8 cellular contexts compared by ENCODE assay signal in genomic region chr15:42457445-42458442, GRCh38. TPM values are rescaled to one million over a fixed set of nuclear protein-coding genes. Genes with fewer than 3 reads are reported as not detected.
DNase-seq lines count a peak whose midpoint lies in the region; ATAC-seq, FAIRE-seq and TF ChIP-seq lines count a peak whose summit lies in the region.

No MANE protein-coding gene starts in this region.

- DNase-seq in astrocyte (ENCODE audit: low read depth): peak; percentile 95
- DNase-seq in iPS DF 4.7 (ENCODE audit: extremely low read depth, low spot score): peak; percentile 83
- peak; percentile 80 to 84 for DNase-seq in gastrocnemius medialis
- DNase-seq in stimulated activated CD4-positive, alpha-beta T cell treated with anti-CD3 and anti-CD28 coated beads, Interleukin-4, amount 100 ng/mL, for 24 hours: no peak
- DNase-seq in NCI-H146 treated with DMSO at 0.1 percent for 48 hours (lab: John Stamatoyannopoulos, UW; ENCODE audit: unreplicated experiment): no peak
- no peak for DNase-seq in effector CD8-positive, alpha-beta T cell (lab: John Stamatoyannopoulos, UW)

- H3K27me3 ChIP-seq in astrocyte (ENCODE audit: insufficient read depth, low read length) (no peaks in the 10 kb centered on the region), gastrocnemius medialis (no peaks in the 10 kb centered on the region)

- H3K4me1 Mint-ChIP-seq in astrocyte (ENCODE audit: low read depth, unreplicated experiment): peaks cover 17% of the 10 kb centered on the region

- TF ChIP-seq CTCF in astrocyte (IDR thresholded peaks at IDR 0.05; ENCODE audit: insufficient read depth, low read depth, low read length) (no peak), gastrocnemius medialis (IDR thresholded peaks at IDR 0.05 in 4 of 5, conservative IDR thresholded peaks at IDR 0.05 in 1 of 5) (no peak)

- in situ Hi-C loops in gastrocnemius medialis (cut with MboI; ENCODE audit: low sequenced_read_pairs in 4 of 4): no loop called here

- peak overlapping the region; percentile 75 for H3K4me3 Mint-ChIP-seq in astrocyte (ENCODE audit: unreplicated experiment)

- intact Hi-C loops in gastrocnemius medialis (cut with DNase I; ENCODE audit: low total_unique reads): loop anchor here (1.0 to 2.0 kb wide), 2 partner anchors 13 to 124 kb away; no protein-coding TSS in a partner anchor

- no peaks in the 10 kb centered on the region for H4K20me1 ChIP-seq in astrocyte (ENCODE audit: insufficient read depth, low read length)

- peak overlapping the region; percentile 76 for H3K4me2 ChIP-seq in astrocyte (ENCODE audit: low read length)

- peak overlapping the region; percentile 38 for H3K4me3 ChIP-seq in astrocyte (ENCODE audit: insufficient read depth, low read depth, low read length)
- H3K4me3 ChIP-seq in gastrocnemius medialis: peak overlapping the region; percentile 20 to 53 (median 45)

- H3K9me3 ChIP-seq in astrocyte (ENCODE audit: insufficient read depth, low read depth, low read length): no peaks in the 10 kb centered on the region
- H3K9me3 ChIP-seq in gastrocnemius medialis: no peaks in the 10 kb centered on the region

- TF ChIP-seq POLR2A in gastrocnemius medialis (IDR thresholded peaks at IDR 0.05): peak; percentile 60 to 89

- peak overlapping the region; percentile 72 for H3K9ac ChIP-seq in astrocyte (ENCODE audit: low read length)

- peaks cover 6% of the 10 kb centered on the region for H3K36me3 Mint-ChIP-seq in astrocyte (ENCODE audit: low read depth, unreplicated experiment)

- H3K9me3 Mint-ChIP-seq in astrocyte (ENCODE audit: unreplicated experiment): no peaks in the 10 kb centered on the region

- no peak overlapping the region for H2AFZ ChIP-seq in astrocyte (ENCODE audit: low read depth, low read length)

- peak; percentile 69 for FAIRE-seq in astrocyte (lab: Jason Lieb, UNC)

- H3K27ac ChIP-seq in astrocyte (ENCODE audit: low read depth, low read length): peak overlapping the region; percentile 88
- H3K27ac ChIP-seq in gastrocnemius medialis: peak overlapping the region; percentile 82 to 92 (median 88)

- peak; percentile 67 for ATAC-seq in GM18868 (IDR thresholded peaks at IDR 0.05; ENCODE audit: unreplicated experiment)
- peak; percentile 57 for ATAC-seq in HG03064 (IDR thresholded peaks at IDR 0.05; ENCODE audit: low read depth, unreplicated experiment)
- ATAC-seq in gastrocnemius medialis: peak; percentile 91 to 92

- H3K27ac Mint-ChIP-seq in astrocyte (ENCODE audit: unreplicated experiment): peak overlapping the region; percentile 93

- no peaks in the 10 kb centered on the region for H3K27me3 Mint-ChIP-seq in astrocyte (ENCODE audit: low read depth, unreplicated experiment)

- H3K79me2 ChIP-seq in astrocyte (ENCODE audit: insufficient read depth, low read length): peaks cover 6% of the 10 kb centered on the region

- peaks cover 21% of the 10 kb centered on the region for H3K4me1 ChIP-seq in astrocyte (ENCODE audit: insufficient read depth, low read length)
- peaks cover 50 to 51% of the 10 kb centered on the region in 2 donors for H3K4me1 ChIP-seq in gastrocnemius medialis

- H3K36me3 ChIP-seq in astrocyte (ENCODE audit: insufficient read depth, low read length) (no peaks in the 10 kb centered on the region), gastrocnemius medialis (no peaks in the 10 kb centered on the region)

RNA-seq across cellular contexts. Expression of gene ZNF106, which starts 33.2 kb away (rescaled TPM):
- total RNA-seq in astrocyte (60.3 and 69.6 TPM in 2 replicates), gastrocnemius medialis (100 to 1,000 TPM; 340 to 487 (median 414) TPM)

RNA-seq across cellular contexts. Expression of gene SNAP23, which starts 37.7 kb away (rescaled TPM):
- 122 and 124 TPM in 2 replicates for total RNA-seq in astrocyte
- total RNA-seq in gastrocnemius medialis: 10 to 100 TPM; 26.7 to 74.3 (median 40.2) TPM

Comparison
In these comparisons a context has a peak if more than half of its experiments do, and no peak if none do; other contexts are left out.
1. DNase-seq: peak in astrocyte (single experiment), iPS DF 4.7 (single experiment) and gastrocnemius medialis (2 of 2); none in stimulated activated CD4-positive, alpha-beta T cell treated with anti-CD3 and anti-CD28 coated beads, Interleukin-4, amount 100 ng/mL, for 24 hours (single experiment), NCI-H146 treated with DMSO at 0.1 percent for 48 hours (single experiment) and effector CD8-positive, alpha-beta T cell (single experiment).
2. Peak in every context shown above with its lines, with median percentiles within 50 percentile points of each other: ATAC-seq.